Comparison of ENCODE assay signal across 18 cellular contexts in the genomic region with DNA sequence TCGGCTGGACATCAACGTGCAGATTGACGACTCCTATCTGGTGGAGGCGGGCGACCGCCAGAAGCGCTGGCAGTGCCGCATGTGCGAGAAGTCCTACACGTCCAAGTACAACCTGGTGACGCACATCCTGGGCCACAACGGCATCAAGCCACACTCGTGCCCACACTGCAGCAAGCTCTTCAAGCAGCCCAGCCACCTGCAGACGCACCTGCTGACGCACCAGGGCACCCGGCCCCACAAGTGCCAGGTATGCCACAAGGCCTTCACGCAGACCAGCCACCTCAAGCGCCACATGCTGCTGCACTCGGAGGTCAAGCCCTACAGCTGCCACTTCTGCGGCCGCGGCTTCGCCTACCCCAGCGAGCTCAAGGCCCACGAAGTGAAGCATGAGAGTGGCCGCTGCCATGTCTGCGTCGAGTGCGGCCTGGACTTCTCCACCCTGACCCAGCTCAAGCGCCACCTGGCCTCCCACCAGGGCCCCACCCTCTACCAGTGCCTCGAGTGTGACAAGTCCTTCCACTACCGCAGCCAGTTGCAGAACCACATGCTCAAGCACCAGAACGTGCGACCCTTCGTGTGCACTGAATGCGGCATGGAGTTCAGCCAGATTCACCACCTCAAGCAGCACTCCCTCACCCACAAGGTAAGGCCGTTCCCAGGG. TPM values are rescaled to one million over a fixed set of nuclear protein-coding genes. Genes with fewer than 3 reads are reported as not detected.
DNase-seq lines count a peak whose midpoint lies in the region; ATAC-seq and TF ChIP-seq lines count a peak whose summit lies in the region.
"Had no signal": no experiment of that assay in that cellular context is flagged by ENCODE, and none has a peak within 500 bp of the region (broad histone marks: within the 10 kb centered on the region; RNA-seq: fewer than 3 reads in every experiment).

No MANE protein-coding gene starts in this region.

- peaks cover 16% of the 10 kb centered on the region for H3K79me1 ChIP-seq in neuronal stem cell (ENCODE audit: low read depth, low read length)

- peaks cover 71% of the 10 kb centered on the region for H3K4me1 Mint-ChIP-seq in dendritic cell treated with granulocyte-macrophage colony-stimulating factor and Interleukin-4, amounts not matched to agents 40 ng/mL and 50 ng/mL, for 4 days (ENCODE audit: low read depth)

- H2BK15ac ChIP-seq in neuronal stem cell (ENCODE audit: low read length) = peak overlapping the region; percentile 25

- no peak overlapping the region for H3K4me3 Mint-ChIP-seq in dendritic cell treated with granulocyte-macrophage colony-stimulating factor and Interleukin-4, amounts not matched to agents 40 ng/mL and 50 ng/mL, for 4 days
- H3K4me3 Mint-ChIP-seq: CD14-positive monocyte; CD8-positive, alpha-beta T cell; GM23338; HFFc6 had no signal

- H4K8ac ChIP-seq in neuronal stem cell (ENCODE audit: low read depth, low read length) = peak overlapping the region; percentile 65

- H3K27ac Mint-ChIP-seq in dendritic cell treated with granulocyte-macrophage colony-stimulating factor and Interleukin-4, amounts not matched to agents 40 ng/mL and 50 ng/mL, for 4 days = peak overlapping the region; percentile 80
- H3K27ac Mint-ChIP-seq: CD8-positive, alpha-beta T cell; GM23338; HFFc6 had no signal

- H3K9me3 ChIP-seq in neuronal stem cell (replicated peaks in 1 of 2; ENCODE audit: control insufficient read depth in 2 of 2, insufficient read depth in 1 of 2, low read depth in 1 of 2, low read length in 2 of 2) = no peaks in the 10 kb centered on the region
- H3K9me3 ChIP-seq in psoas muscle = no peaks in the 10 kb centered on the region
- H3K9me3 ChIP-seq: A549 had no signal

- H3K4ac ChIP-seq in neuronal stem cell (ENCODE audit: low read length) = peak overlapping the region; percentile 66

- no peak overlapping the region for H2BK12ac ChIP-seq in neuronal stem cell (ENCODE audit: low read length)

- H3K27me3 Mint-ChIP-seq in dendritic cell treated with granulocyte-macrophage colony-stimulating factor and Interleukin-4, amounts not matched to agents 40 ng/mL and 50 ng/mL, for 4 days = no peaks in the 10 kb centered on the region

- H2AFZ ChIP-seq in neuronal stem cell (ENCODE audit: low read length) = no peak overlapping the region
- H2AFZ ChIP-seq: GM23338 had no signal

- no peak overlapping the region for H2AK5ac ChIP-seq in neuronal stem cell (ENCODE audit: low read depth, low read length)

- peak overlapping the region; percentile 48 for H2BK5ac ChIP-seq in neuronal stem cell (ENCODE audit: low read length)

- H3K36me3 Mint-ChIP-seq in dendritic cell treated with granulocyte-macrophage colony-stimulating factor and Interleukin-4, amounts not matched to agents 40 ng/mL and 50 ng/mL, for 4 days (ENCODE audit: low read depth) = peaks cover 71% of the 10 kb centered on the region

- H3K14ac ChIP-seq in neuronal stem cell (ENCODE audit: low read length) = peak overlapping the region; percentile 71

- H3K27ac ChIP-seq in neuronal stem cell (replicated peaks; ENCODE audit: low read length) (no peak overlapping the region), psoas muscle (no peak overlapping the region)
- H3K27ac ChIP-seq: 22Rv1, A549, HL-60 had no signal

- TF ChIP-seq CTCF in psoas muscle (IDR thresholded peaks at IDR 0.05) = no peak

- peaks cover 28 to 47% of the 10 kb centered on the region in 2 donors for H3K36me3 ChIP-seq in neuronal stem cell (replicated peaks in 1 of 2; ENCODE audit: control insufficient read depth in 2 of 2, insufficient read depth in 2 of 2, low read length in 2 of 2)
- H3K36me3 ChIP-seq in psoas muscle (ENCODE audit: insufficient read depth in 1 of 2, low read depth in 1 of 2) = peaks cover 0 to 17% of the 10 kb centered on the region in 2 donors

- intact Hi-C loops in dendritic cell treated with granulocyte-macrophage colony-stimulating factor and Interleukin-4, amounts not matched to agents 40 ng/mL and 50 ng/mL, for 4 days (cut with micrococcal nuclease) = no loop called here
- intact Hi-C loops in psoas muscle (cut with DNase I) = loop anchor here in 1 of 2 donors (5.0 kb wide), 1 partner anchor 166 kb away; no protein-coding TSS in a partner anchor

- H3K9ac ChIP-seq in neuronal stem cell (ENCODE audit: low read depth, low read length, poor library complexity) = no peak overlapping the region

- H3K18ac ChIP-seq in neuronal stem cell (ENCODE audit: low read length) = peak overlapping the region; percentile 17

- no peak overlapping the region for H3K4me2 ChIP-seq in neuronal stem cell (ENCODE audit: insufficient read depth, low read length, poor library complexity, severe bottlenecking)
- H3K4me2 ChIP-seq: A549, GM23338 had no signal

- H3K4me1 ChIP-seq in neuronal stem cell (ENCODE audit: control insufficient read depth in 2 of 2, insufficient read depth in 1 of 2, low read depth in 1 of 2, low read length in 2 of 2) = peaks cover 11 to 13% of the 10 kb centered on the region in 2 donors
- H3K4me1 ChIP-seq in psoas muscle = peaks cover 35% of the 10 kb centered on the region
- H3K4me1 ChIP-seq: A549 had no signal

- no peak overlapping the region for H4K91ac ChIP-seq in neuronal stem cell (ENCODE audit: low read depth, low read length, poor library complexity)

- DNase-seq in DMS53 (lab: John Stamatoyannopoulos, UW) (peak; percentile 56), DMS53 treated with DMSO at 0.1 percent for 48 hours (lab: John Stamatoyannopoulos, UW; ENCODE audit: unreplicated experiment) (no peak), neuronal stem cell (ENCODE audit: low spot score) (no peak), psoas muscle (no peak), CD1c-positive myeloid dendritic cell (ENCODE audit: extremely low spot score) (no peak), NCI-H82 treated with DMSO at 0.1 percent for 48 hours (lab: John Stamatoyannopoulos, UW; ENCODE audit: unreplicated experiment) (no peak)
- DNase-seq: AML-193; Calu3; CD8-positive, alpha-beta T cell; H7; HFFc6 had no signal

- H3K9me3 Mint-ChIP-seq in dendritic cell treated with granulocyte-macrophage colony-stimulating factor and Interleukin-4, amounts not matched to agents 40 ng/mL and 50 ng/mL, for 4 days = no peaks in the 10 kb centered on the region
- H3K9me3 Mint-ChIP-seq: CD14-positive monocyte; CD8-positive, alpha-beta T cell; GM23338; HFFc6 had no signal

- H2BK120ac ChIP-seq in neuronal stem cell (ENCODE audit: low read depth, low read length) = no peak overlapping the region

- peak overlapping the region; percentile 93 for H3K23ac ChIP-seq in neuronal stem cell (ENCODE audit: low read depth, low read length, poor library complexity)

- H3K27me3 ChIP-seq in neuronal stem cell (ENCODE audit: control insufficient read depth in 3 of 3, insufficient read depth in 3 of 3, low read depth in 1 of 3, low read length in 3 of 3) = no peaks in the 10 kb centered on the region
- H3K27me3 ChIP-seq in psoas muscle (ENCODE audit: insufficient read depth in 3 of 3, low read length in 2 of 3) = no peaks in the 10 kb centered on the region

- no CpG with 5 or more reads among the region's 37 CpGs for WGBS in neuronal stem cell (ENCODE audit: extremely low coverage in 2 of 2, insufficient read length in 2 of 2, insufficient replicate concordance in 1 of 2), 2 donors
- 92 to 95% (median 93%) methylated on average over 37 of the region's 37 CpGs for WGBS in psoas muscle, 3 donors

- ATAC-seq in psoas muscle = no peak
- ATAC-seq: A549; CD8-positive, alpha-beta T cell; GM23338; HCT116 had no signal

- H3K4me3 ChIP-seq in neuronal stem cell (ENCODE audit: low read length in 2 of 2) (peak overlapping the region in 1 of 2 donors; percentile 42), psoas muscle (no peak overlapping the region)
- H3K4me3 ChIP-seq: A549, GM23338 had no signal

RNA-seq across cellular contexts. Expression of a gene that starts 34.2 kb away (rescaled TPM):
- 111 TPM for polyA plus RNA-seq in neuronal stem cell (2013, experiment 1 of 2)
- 110 TPM for polyA plus RNA-seq in neuronal stem cell (2013, experiment 2 of 2)
- total RNA-seq in psoas muscle = 100 to 1,000 TPM; 513 to 926 (median 752) TPM
- polyA plus RNA-seq in psoas muscle = 100 to 1,000 TPM; 365 to 759 (median 405) TPM
